Comparison of ENCODE assay signal across 22 cellular contexts in the genomic region with DNA sequence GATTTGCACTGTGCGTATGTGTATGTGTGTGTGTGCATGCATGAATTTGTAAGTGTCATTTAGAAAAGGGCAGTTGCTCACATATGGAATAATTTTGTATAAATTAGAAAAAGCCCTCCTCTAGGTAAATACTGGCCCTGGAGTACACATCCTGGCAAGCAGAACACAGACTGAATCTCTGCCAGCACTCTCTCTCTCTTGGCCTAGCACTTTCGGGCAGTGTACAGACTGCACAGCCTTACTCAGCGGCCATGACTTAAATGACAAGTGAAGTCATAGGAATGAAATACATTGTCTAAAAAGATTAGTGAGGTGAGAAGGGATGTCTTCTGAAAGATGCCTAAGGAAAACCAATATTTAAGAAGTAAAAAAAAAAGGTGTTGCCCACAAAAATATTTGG.
DNase-seq lines count a peak whose midpoint lies in the region; ATAC-seq and TF ChIP-seq lines count a peak whose summit lies in the region.
"Had no signal": no experiment of that assay in that cellular context is flagged by ENCODE, and none has a peak within 500 bp of the region (broad histone marks: within the 10 kb centered on the region; RNA-seq: fewer than 3 reads in every experiment).

No MANE protein-coding gene starts in this region.

- H3K27me3 ChIP-seq in SK-N-SH (ENCODE audit: insufficient read depth): no peaks in the 10 kb centered on the region
- no peaks in the 10 kb centered on the region for H3K27me3 ChIP-seq in upper lobe of right lung
- no peaks in the 10 kb centered on the region for H3K27me3 ChIP-seq in SJCRH30
- H3K27me3 ChIP-seq: SJSA1, transverse colon had no signal

- H3K4me3 ChIP-seq in SK-N-SH (ENCODE audit: low read depth in 2 of 2, low read length in 1 of 2) (no peak overlapping the region), upper lobe of right lung (no peak overlapping the region), SJCRH30 (no peak overlapping the region)
- H3K4me3 ChIP-seq: GM23338, SJSA1, transverse colon had no signal

- TF ChIP-seq RAD21 in SK-N-SH (IDR thresholded peaks at IDR 0.05; ENCODE audit: low read length): no peak

- H3K27ac ChIP-seq in SK-N-SH (ENCODE audit: low read depth in 2 of 2, low read length in 1 of 2): no peak overlapping the region
- peak overlapping the region; percentile 61 for H3K27ac ChIP-seq in upper lobe of right lung
- no peak overlapping the region for H3K27ac ChIP-seq in SJCRH30
- H3K27ac ChIP-seq: SJSA1, transverse colon had no signal

- no peak for TF ChIP-seq CTCF in SK-N-SH (IDR thresholded peaks at IDR 0.05)
- TF ChIP-seq CTCF in upper lobe of right lung (IDR thresholded peaks at IDR 0.05): no peak

- H3K4me2 ChIP-seq in SK-N-SH: no peak overlapping the region
- H3K4me2 ChIP-seq: GM23338 had no signal

- H3K36me3 ChIP-seq in SK-N-SH (replicated peaks in 1 of 2; ENCODE audit: control insufficient read depth in 1 of 2, insufficient read depth in 2 of 2, low read length in 1 of 2): no peaks in the 10 kb centered on the region
- no peaks in the 10 kb centered on the region for H3K36me3 ChIP-seq in upper lobe of right lung
- no peaks in the 10 kb centered on the region for H3K36me3 ChIP-seq in SJCRH30
- H3K36me3 ChIP-seq: SJSA1, transverse colon had no signal

- H3K4me1 ChIP-seq in SK-N-SH (ENCODE audit: control insufficient read depth in 1 of 2, insufficient read depth in 2 of 2, low read depth in 1 of 2, low read length in 1 of 2) (no peaks in the 10 kb centered on the region), upper lobe of right lung (no peaks in the 10 kb centered on the region), SJCRH30 (no peaks in the 10 kb centered on the region)
- H3K4me1 ChIP-seq: transverse colon had no signal

- intact Hi-C loops in left ventricle myocardium superior (cut with micrococcal nuclease) (no loop called here), upper lobe of right lung (cut with DNase I) (no loop called here)

- H3K79me2 ChIP-seq in SK-N-SH (ENCODE audit: insufficient read depth): no peaks in the 10 kb centered on the region

- TF ChIP-seq EP300 in SK-N-SH (IDR thresholded peaks at IDR 0.05; ENCODE audit: borderline replicate concordance in 1 of 2, low read depth in 1 of 2, low read length in 1 of 2): no peak

- H2AFZ ChIP-seq in SK-N-SH (ENCODE audit: low read depth): no peak overlapping the region
- H2AFZ ChIP-seq: GM23338 had no signal

- no peaks in the 10 kb centered on the region for H4K20me1 ChIP-seq in SK-N-SH (ENCODE audit: insufficient read depth)

- H3F3A ChIP-seq in SK-N-SH (replicated peaks; ENCODE audit: insufficient read depth): no peaks in the 10 kb centered on the region

- peak; percentile 26; the same call in 1 of the 3 replicates for ATAC-seq in SK-N-SH treated with all-trans-retinoic acid at 6 μM for 48 hours
- peak; percentile 98 for ATAC-seq in left ventricle myocardium superior
- peak; percentile 84 for ATAC-seq in upper lobe of right lung
- ATAC-seq: GM23338 had no signal

- POLR2A ChIA-PET in SK-N-SH (lab: Yijun Ruan, JAX): no interaction called here

- H3K9me3 ChIP-seq in SK-N-SH: no peaks in the 10 kb centered on the region; the same call in 1 of the 2 replicates
- H3K9me3 ChIP-seq in upper lobe of right lung: no peaks in the 10 kb centered on the region
- H3K9me3 ChIP-seq in SJCRH30 (replicated peaks): no peaks in the 10 kb centered on the region
- H3K9me3 ChIP-seq: SJSA1, transverse colon had no signal

- H3K9me2 ChIP-seq in SK-N-SH: peaks cover 2% of the 10 kb centered on the region; the same call in 1 of the 2 replicates

- H3K9ac ChIP-seq in SK-N-SH: no peak overlapping the region

- WGBS in SK-N-SH (ENCODE audit: low lambda C conversion rate): 47% methylated on average over 3 of the region's 3 CpGs

- DNase-seq in SK-N-SH: no peak
- DNase-seq in astrocyte of the hippocampus (ENCODE audit: low read depth, low spot score): peak; percentile 47
- DNase-seq in left ventricle myocardium superior: no peak
- DNase-seq in upper lobe of right lung: no peak
- no peak for DNase-seq in activated effector memory CD4-positive, alpha-beta T cell treated with Interleukin-2 at 50 U/mL for 16 hours
- DNase-seq in SK-N-DZ (ENCODE audit: low spot score): no peak
- DNase-seq in SJCRH30: no peak
- DNase-seq: activated CD4-positive, alpha-beta T cell treated with anti-CD3 and anti-CD28 coated beads for 48 hours; activated naive CD4-positive, alpha-beta T cell treated with anti-CD3 and anti-CD28 coated beads, Interleukin-2, amount 50 U/mL, for 16 hours; caudate nucleus; CD4-positive, CD25-positive, alpha-beta regulatory T cell; effector memory CD4-positive, alpha-beta T cell; foreskin melanocyte; Karpas-422; NCI-H146; NK-92 treated with Interleukin-12 subunit alpha and Interleukin-12 subunit beta, amount 100 ng/mL, for 24 hours; stimulated activated CD4-positive, alpha-beta T cell treated with anti-CD3 and anti-CD28 coated beads, Interleukin-4, amount 100 ng/mL, for 24 hours; T1000; transverse colon had no signal

- CTCF ChIA-PET in SK-N-SH (lab: Yijun Ruan, JAX): no interaction called here

TF ChIP-seq in SK-N-SH treated with all-trans-retinoic acid at 6 μM for 48 hours, 23 proteins besides CTCF, POLR2A, EP300 and RAD21 (continues in another document):
- TF ChIP-seq ESRRG (CRISPR knock-in tag; IDR thresholded peaks at IDR 0.05) (no peak), RARB (CRISPR knock-in tag; IDR thresholded peaks at IDR 0.05) (no peak), TCF4 (CRISPR knock-in tag; IDR thresholded peaks at IDR 0.05; ENCODE audit: borderline replicate concordance) (no peak), ARNTL (CRISPR knock-in tag; IDR thresholded peaks at IDR 0.05; ENCODE audit: borderline replicate concordance, low read depth) (no peak), BACH2 (CRISPR knock-in tag; IDR thresholded peaks at IDR 0.05; ENCODE audit: borderline replicate concordance) (no peak), ZFP3 (CRISPR knock-in tag; IDR thresholded peaks at IDR 0.05) (no peak), TOX (CRISPR knock-in tag; IDR thresholded peaks at IDR 0.05; ENCODE audit: borderline replicate concordance) (no peak), ZC3H10 (CRISPR knock-in tag; IDR thresholded peaks at IDR 0.05) (no peak), GLIS3 (CRISPR knock-in tag; IDR thresholded peaks at IDR 0.05) (no peak)
- TF ChIP-seq, protein P1, sequence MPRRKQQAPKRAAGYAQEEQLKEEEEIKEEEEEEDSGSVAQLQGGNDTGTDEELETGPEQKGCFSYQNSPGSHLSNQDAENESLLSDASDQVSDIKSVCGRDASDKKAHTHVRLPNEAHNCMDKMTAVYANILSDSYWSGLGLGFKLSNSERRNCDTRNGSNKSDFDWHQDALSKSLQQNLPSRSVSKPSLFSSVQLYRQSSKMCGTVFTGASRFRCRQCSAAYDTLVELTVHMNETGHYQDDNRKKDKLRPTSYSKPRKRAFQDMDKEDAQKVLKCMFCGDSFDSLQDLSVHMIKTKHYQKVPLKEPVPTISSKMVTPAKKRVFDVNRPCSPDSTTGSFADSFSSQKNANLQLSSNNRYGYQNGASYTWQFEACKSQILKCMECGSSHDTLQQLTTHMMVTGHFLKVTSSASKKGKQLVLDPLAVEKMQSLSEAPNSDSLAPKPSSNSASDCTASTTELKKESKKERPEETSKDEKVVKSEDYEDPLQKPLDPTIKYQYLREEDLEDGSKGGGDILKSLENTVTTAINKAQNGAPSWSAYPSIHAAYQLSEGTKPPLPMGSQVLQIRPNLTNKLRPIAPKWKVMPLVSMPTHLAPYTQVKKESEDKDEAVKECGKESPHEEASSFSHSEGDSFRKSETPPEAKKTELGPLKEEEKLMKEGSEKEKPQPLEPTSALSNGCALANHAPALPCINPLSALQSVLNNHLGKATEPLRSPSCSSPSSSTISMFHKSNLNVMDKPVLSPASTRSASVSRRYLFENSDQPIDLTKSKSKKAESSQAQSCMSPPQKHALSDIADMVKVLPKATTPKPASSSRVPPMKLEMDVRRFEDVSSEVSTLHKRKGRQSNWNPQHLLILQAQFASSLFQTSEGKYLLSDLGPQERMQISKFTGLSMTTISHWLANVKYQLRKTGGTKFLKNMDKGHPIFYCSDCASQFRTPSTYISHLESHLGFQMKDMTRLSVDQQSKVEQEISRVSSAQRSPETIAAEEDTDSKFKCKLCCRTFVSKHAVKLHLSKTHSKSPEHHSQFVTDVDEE (CRISPR knock-in tag; IDR thresholded peaks at IDR 0.05): no peak

TF ChIP-seq in SK-N-SH, 30 proteins besides CTCF, POLR2A, EP300 and RAD21:
- TF ChIP-seq POLR2AphosphoS5 (IDR thresholded peaks at IDR 0.05; ENCODE audit: low read depth, low read length) (no peak), USF2 (IDR thresholded peaks at IDR 0.05; ENCODE audit: borderline replicate concordance, low read depth, low read length) (no peak), ZBTB33 (IDR thresholded peaks at IDR 0.05; ENCODE audit: borderline replicate concordance, low read depth) (no peak), YY1 (IDR thresholded peaks at IDR 0.05; ENCODE audit: low read depth) (no peak), NRF1 (IDR thresholded peaks at IDR 0.05; ENCODE audit: low read depth, low read length) (no peak)

Comparison
In these comparisons a context has a peak if more than half of its experiments do, and no peak if none do; other contexts are left out.
1. ATAC-seq: peak in every context shown above with its lines; median percentile 98 in left ventricle myocardium superior; 84 in upper lobe of right lung; 26 in SK-N-SH treated with all-trans-retinoic acid at 6 μM for 48 hours.